9 cellular contexts compared by ENCODE assay signal in the genomic region with DNA sequence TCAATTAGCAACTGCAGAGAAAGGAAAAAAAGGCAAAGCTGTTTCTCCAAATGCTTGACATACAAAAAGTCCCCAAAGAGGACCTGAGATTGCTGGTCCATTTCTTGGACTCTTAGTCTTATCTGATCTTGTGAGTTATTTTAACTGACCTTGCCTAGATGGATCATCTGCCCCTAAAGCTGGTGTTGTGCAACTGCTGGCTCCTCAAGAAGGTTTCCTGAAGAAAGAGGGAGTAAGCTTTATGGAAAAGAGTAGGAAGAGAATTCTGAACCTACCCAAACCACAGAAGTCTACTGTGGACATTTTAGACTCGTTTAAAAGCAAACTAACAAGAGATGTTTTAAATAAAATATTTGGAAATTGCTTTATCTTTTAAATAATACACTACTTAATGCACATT.
"Had no signal": no experiment of that assay in that cellular context is flagged by ENCODE, and none has a peak within 500 bp of the region (broad histone marks: within the 10 kb centered on the region; RNA-seq: fewer than 3 reads in every experiment).

No MANE protein-coding gene starts in this region.

- H3K4me1 ChIP-seq: HAP-1 had no signal

- H2AFZ ChIP-seq: GM23338 had no signal

- DNase-seq: H7, HFFc6, KBM-7 had no signal

- H3K27ac Mint-ChIP-seq: GM23338, HFFc6, IgD-negative memory B cell had no signal

- H3K9me3 Mint-ChIP-seq: GM23338, HFFc6, IgD-negative memory B cell had no signal

- H3K4me3 ChIP-seq: GM23338, HAP-1 had no signal

- ATAC-seq: GM23338, HCT116, HepG2 had no signal

- H3K27ac ChIP-seq: HL-60 had no signal

- H3K9me3 ChIP-seq: HAP-1 had no signal

- H3K36me3 Mint-ChIP-seq: IgD-negative memory B cell had no signal

- H3K4me2 ChIP-seq: GM23338 had no signal

- FAIRE-seq: HepG2 had no signal

- H3K36me3 ChIP-seq: HAP-1 had no signal
